In genomic region chr17:49851387-49852291, GRCh38 we compare ENCODE assay signal across 8 cellular contexts. TPM values are rescaled to one million over a fixed set of nuclear protein-coding genes. Genes with fewer than 3 reads are reported as not detected.
A peak's percentile ranks its signal among the peaks of the same experiment; 100 is the strongest.
DNase-seq lines count a peak whose midpoint lies in the region; ATAC-seq and TF ChIP-seq lines count a peak whose summit lies in the region.

No MANE protein-coding gene starts in this region.

- peak overlapping the region; percentile 76 to 84 for H3K27ac Mint-ChIP-seq in natural killer cell treated with Interleukin-12 subunit alpha and Interleukin-12 subunit beta and Interleukin-15 and Interleukin-18, amount 100 ng/mL, for 72 hours
- H3K27ac Mint-ChIP-seq in stimulated activated naive B cell treated with anti-CD40 and anti-IgM and Interleukin-4, amounts not matched to agents 10 μg/mL and 1 μg/mL and 100 μg/mL, for 72 hours: peak overlapping the region; percentile 77

- H3K27ac ChIP-seq in OCI-LY7 (ENCODE audit: low read depth, low read length, poor library complexity, severe bottlenecking): no peak overlapping the region

- no TSS peak for BruUV-seq in OCI-LY7 (replicated peaks; lab: Mats Ljungman, UMichigan)

- TF ChIP-seq CTCF in OCI-LY7 (conservative IDR thresholded peaks at IDR 0.05; ENCODE audit: low read length) (peak; percentile 77), fibroblast of mammary gland (conservative IDR thresholded peaks at IDR 0.05; ENCODE audit: control insufficient read depth, insufficient read depth, low read depth, low read length) (peak; percentile 59)

- POLR2A ChIA-PET in OCI-LY7 (lab: Charles Lee): no interaction called here

- intact Hi-C loops in OCI-LY7 (cut with micrococcal nuclease; ENCODE audit: unreplicated experiment): loop anchor here (5.0 kb wide), 1 partner anchor 144 kb away; the partner anchor contains the start of gene SLC35B1

- no peaks in the 10 kb centered on the region for H3K36me3 ChIP-seq in OCI-LY7 (ENCODE audit: insufficient read depth, low read length)

- peak; percentile 79 to 87 for ATAC-seq in natural killer cell treated with Interleukin-12 subunit alpha and Interleukin-12 subunit beta and Interleukin-15 and Interleukin-18, amount 100 ng/mL, for 72 hours
- peak; percentile 58 to 59 for ATAC-seq in stimulated activated naive B cell treated with anti-CD40 and anti-IgM and Interleukin-4, amounts not matched to agents 10 μg/mL and 1 μg/mL and 100 μg/mL, for 72 hours (replicated peaks)
- no peak for ATAC-seq in HG02759 (IDR thresholded peaks at IDR 0.05; ENCODE audit: unreplicated experiment)

- peaks cover 6% of the 10 kb centered on the region for H3K4me1 ChIP-seq in OCI-LY7 (ENCODE audit: insufficient read depth, low read length, poor library complexity, severe bottlenecking)

- no peaks in the 10 kb centered on the region for H3K9me3 ChIP-seq in OCI-LY7 (ENCODE audit: low read length)

- DNase-seq in SIG-M5 treated with dmso at 0.1 percent for 504 hours (lab: John Stamatoyannopoulos, UW; ENCODE audit: unreplicated experiment) (peak; percentile 80), SIG-M5 (lab: John Stamatoyannopoulos, UW) (no peak), OCI-LY7 (ENCODE audit: low spot score) (peak; percentile 54), fibroblast of mammary gland (ENCODE audit: low read depth) (peak; percentile 68)
- peak; percentile 82 to 84 for DNase-seq in activated T-cell treated with anti-CD3 and anti-CD28 coated beads, Interleukin-2, amount 50 U/mL, for 48 hours
- DNase-seq in natural killer cell treated with Interleukin-12 subunit alpha and Interleukin-12 subunit beta and Interleukin-15 and Interleukin-18, amount 100 ng/mL, for 72 hours (ENCODE audit: low spot score): peak; percentile 75
- DNase-seq in stimulated activated naive B cell treated with anti-CD40 and anti-IgM and Interleukin-4, amounts not matched to agents 10 μg/mL and 1 μg/mL and 100 μg/mL, for 72 hours: peak; percentile 36

- CTCF ChIA-PET in OCI-LY7 (lab: Charles Lee; ENCODE audit: unreplicated experiment): no interaction called here

- H2AFZ ChIP-seq in OCI-LY7 (ENCODE audit: low read length): peak overlapping the region; percentile 16; the same call in 1 of the 2 replicates

- H3K9me2 ChIP-seq in OCI-LY7 (ENCODE audit: insufficient read depth, low read length): no peaks in the 10 kb centered on the region

- H3K4me3 ChIP-seq in OCI-LY7 (ENCODE audit: low read depth, low read length, poor library complexity, severe bottlenecking): peak overlapping the region; percentile 49
- H3K4me3 ChIP-seq in fibroblast of mammary gland (ENCODE audit: control insufficient read depth, low read depth, low read length): peak overlapping the region; percentile 56

- H3K79me2 ChIP-seq in OCI-LY7 (ENCODE audit: insufficient read depth, low read depth, low read length): no peaks in the 10 kb centered on the region

- peak overlapping the region; percentile 87 for H3K4me3 Mint-ChIP-seq in natural killer cell treated with Interleukin-12 subunit alpha and Interleukin-12 subunit beta and Interleukin-15 and Interleukin-18, amount 100 ng/mL, for 72 hours
- peak overlapping the region; percentile 82 to 84 for H3K4me3 Mint-ChIP-seq in stimulated activated naive B cell treated with anti-CD40 and anti-IgM and Interleukin-4, amounts not matched to agents 10 μg/mL and 1 μg/mL and 100 μg/mL, for 72 hours

- no peaks in the 10 kb centered on the region for H3K9me3 Mint-ChIP-seq in natural killer cell treated with Interleukin-12 subunit alpha and Interleukin-12 subunit beta and Interleukin-15 and Interleukin-18, amount 100 ng/mL, for 72 hours
- no peaks in the 10 kb centered on the region for H3K9me3 Mint-ChIP-seq in stimulated activated naive B cell treated with anti-CD40 and anti-IgM and Interleukin-4, amounts not matched to agents 10 μg/mL and 1 μg/mL and 100 μg/mL, for 72 hours

- H3K4me1 Mint-ChIP-seq in natural killer cell treated with Interleukin-12 subunit alpha and Interleukin-12 subunit beta and Interleukin-15 and Interleukin-18, amount 100 ng/mL, for 72 hours (ENCODE audit: low read depth in 2 of 2): peaks cover 10 to 18% of the 10 kb centered on the region in 2 donors
- peaks cover 15 to 17% of the 10 kb centered on the region in 2 donors for H3K4me1 Mint-ChIP-seq in stimulated activated naive B cell treated with anti-CD40 and anti-IgM and Interleukin-4, amounts not matched to agents 10 μg/mL and 1 μg/mL and 100 μg/mL, for 72 hours

- no peaks in the 10 kb centered on the region for H3K36me3 Mint-ChIP-seq in natural killer cell treated with Interleukin-12 subunit alpha and Interleukin-12 subunit beta and Interleukin-15 and Interleukin-18, amount 100 ng/mL, for 72 hours
- peaks cover 7 to 10% of the 10 kb centered on the region in 2 donors for H3K36me3 Mint-ChIP-seq in stimulated activated naive B cell treated with anti-CD40 and anti-IgM and Interleukin-4, amounts not matched to agents 10 μg/mL and 1 μg/mL and 100 μg/mL, for 72 hours

- H3K4me2 ChIP-seq in OCI-LY7 (ENCODE audit: low read length): peak overlapping the region; percentile 60; the same call in 1 of the 2 replicates

- H3K27me3 Mint-ChIP-seq in natural killer cell treated with Interleukin-12 subunit alpha and Interleukin-12 subunit beta and Interleukin-15 and Interleukin-18, amount 100 ng/mL, for 72 hours: peaks cover 0 to 2% of the 10 kb centered on the region in 2 donors
- H3K27me3 Mint-ChIP-seq in stimulated activated naive B cell treated with anti-CD40 and anti-IgM and Interleukin-4, amounts not matched to agents 10 μg/mL and 1 μg/mL and 100 μg/mL, for 72 hours: peaks cover 43 to 52% of the 10 kb centered on the region in 2 donors

- H4K20me1 ChIP-seq in OCI-LY7 (ENCODE audit: insufficient read depth, low read length): no peaks in the 10 kb centered on the region; the same call in 1 of the 2 replicates

RNA-seq across cellular contexts. Expression of gene TAC4, which starts 3.8 kb away (rescaled TPM):
- not detected in 2 replicates for total RNA-seq in OCI-LY7 (2014; rRNA removed; shearing (Covaris generic))
- total RNA-seq in OCI-LY7 (2022): not detected in 2 replicates
- total RNA-seq in natural killer cell treated with Interleukin-12 subunit alpha and Interleukin-12 subunit beta and Interleukin-15 and Interleukin-18, amount 100 ng/mL, for 72 hours: not detected
